In genomic region chr10:100009793-100010676, GRCh38 we compare ENCODE assay signal across 8 cellular contexts. TPM values are rescaled to one million over a fixed set of nuclear protein-coding genes. Genes with fewer than 3 reads are reported as not detected.
DNase-seq lines count a peak whose midpoint lies in the region; ATAC-seq, FAIRE-seq and TF ChIP-seq lines count a peak whose summit lies in the region.

Gene DNMBP, minus strand, starts transcription at chr10:100009947. Its CDS starts 37,823 bp downstream, at chr10:99972124.

- peaks cover 49% of the 10 kb centered on the region for H3K4me1 Mint-ChIP-seq in nephron

- no peaks in the 10 kb centered on the region for H3K9me3 Mint-ChIP-seq in nephron

- ATAC-seq in GM19467 (IDR thresholded peaks at IDR 0.05; ENCODE audit: unreplicated experiment) = peak; percentile 71
- peak; percentile 92 for ATAC-seq in stimulated activated naive CD8-positive, alpha-beta T cell treated with anti-CD3 and anti-CD28 coated beads, Interleukin-15, Interleukin-2, amounts not matched to agents 100 U/mL and 50 U/mL, for 24 hours

- TF ChIP-seq CTCF in D721Med (IDR thresholded peaks at IDR 0.05; ENCODE audit: insufficient read depth, missing control alignments) = peak; percentile 65
- peak; percentile 33 for TF ChIP-seq CTCF in fibroblast of the aortic adventitia (IDR thresholded peaks at IDR 0.05; ENCODE audit: insufficient read depth, low read length)
- TF ChIP-seq CTCF in nephron (IDR thresholded peaks at IDR 0.05; ENCODE audit: unreplicated experiment in 3 of 3) = peak; percentile 51 to 69 (median 54)

- H3K27ac Mint-ChIP-seq in nephron = peak within 1 kb of the TSS; percentile 85 to 96 (median 90)

- no peaks in the 10 kb centered on the region for H3K36me3 Mint-ChIP-seq in nephron (ENCODE audit: low read depth)

- no peak for FAIRE-seq in D721Med (lab: Jason Lieb, UNC)

- H3K4me3 Mint-ChIP-seq in nephron = peak within 1 kb of the TSS; percentile 91 to 100 (median 98)

- H3K4me3 ChIP-seq in fibroblast of the aortic adventitia (ENCODE audit: low read depth, low read length) = peak within 1 kb of the TSS; percentile 98

- H3K27me3 Mint-ChIP-seq in nephron (ENCODE audit: low read depth) = peaks cover 3% of the 10 kb centered on the region

- DNase-seq in D721Med (ENCODE audit: insufficient read length, low spot score) (peak; percentile 82), HPDE6-E6E7 (ENCODE audit: extremely low spot score) (peak; percentile 86), RPMI7951 (ENCODE audit: low read depth) (peak; percentile 83), fibroblast of the aortic adventitia (ENCODE audit: low read depth) (peak; percentile 70)
- peak; percentile 74 for DNase-seq in activated T-helper 9 cell treated with anti-CD3 and anti-CD28 coated beads, Interleukin-2, amount 50 U/mL, for 16 hours (ENCODE audit: low read depth)
- DNase-seq in stimulated activated naive CD8-positive, alpha-beta T cell treated with anti-CD3 and anti-CD28 coated beads, Interleukin-15, Interleukin-2, amounts not matched to agents 100 U/mL and 50 U/mL, for 24 hours = peak; percentile 90

RNA-seq across cellular contexts. Expression of gene DNMBP, which starts in this region (rescaled TPM):
- total RNA-seq in RPMI7951 (2014; rRNA removed; shearing (Covaris generic)) = 5.9 and 7.2 TPM in 2 replicates
- total RNA-seq in fibroblast of the aortic adventitia (ENCODE audit: low replicate concordance) = 24.9 and 62.4 TPM in 2 replicates

Comparison
In these comparisons a context has a peak if more than half of its experiments do, and no peak if none do; other contexts are left out.
1. Peak in every context shown above with its lines: DNase-seq, ATAC-seq and H3K4me3 ChIP-seq.